Comparison of ENCODE assay signal across 8 cellular contexts in genomic region chr14:52918486-52918885, GRCh38. TPM values are rescaled to one million over a fixed set of nuclear protein-coding genes. Genes with fewer than 3 reads are reported as not detected.
DNase-seq lines count a peak whose midpoint lies in the region; ATAC-seq and TF ChIP-seq lines count a peak whose summit lies in the region.

No MANE protein-coding gene starts in this region.

- H3K4me3 ChIP-seq in uterus, result no peak overlapping the region

- H3K4me1 Mint-ChIP-seq in activated CD4-positive, alpha-beta T cell treated with anti-CD3 and anti-CD28 coated beads, Interleukin-2, amount 10 ng/mL, durations not matched to agents 24 days and 14 days, result peaks cover 12% of the 10 kb centered on the region

- H3K4me3 Mint-ChIP-seq in activated CD4-positive, alpha-beta T cell treated with anti-CD3 and anti-CD28 coated beads, Interleukin-2, amount 10 ng/mL, durations not matched to agents 24 days and 14 days, result no peak overlapping the region

- H3K4me1 ChIP-seq in uterus, result peaks cover 15 to 17% of the 10 kb centered on the region in 2 donors

- intact Hi-C loops in activated CD4-positive, alpha-beta T cell treated with anti-CD3 and anti-CD28 coated beads, Interleukin-2, amount 10 ng/mL, durations not matched to agents 24 days and 14 days (cut with micrococcal nuclease), result loop anchor here (2.0 kb wide), 1 partner anchor 272 kb away; no protein-coding TSS in a partner anchor
- intact Hi-C loops in left ventricle myocardium superior (cut with micrococcal nuclease), result no loop called here
- intact Hi-C loops in uterus (cut with DNase I; ENCODE audit: low total_unique reads), result no loop called here

- ATAC-seq in GM19438 (IDR thresholded peaks at IDR 0.05; ENCODE audit: low read depth, unreplicated experiment) (peak; percentile 93), HG03520 (IDR thresholded peaks at IDR 0.05; ENCODE audit: unreplicated experiment) (peak; percentile 95), left ventricle myocardium superior (peak; percentile 66)

- no peaks in the 10 kb centered on the region for H3K9me3 Mint-ChIP-seq in activated CD4-positive, alpha-beta T cell treated with anti-CD3 and anti-CD28 coated beads, Interleukin-2, amount 10 ng/mL, durations not matched to agents 24 days and 14 days

- DNase-seq in Daoy (ENCODE audit: low read depth) (peak; percentile 69), left ventricle myocardium superior (no peak), uterus (no peak), NCI-H2196 treated with DMSO at 0.1 percent for 48 hours (lab: John Stamatoyannopoulos, UW; ENCODE audit: unreplicated experiment) (no peak), NCI-H1436 (lab: John Stamatoyannopoulos, UW) (no peak)
- DNase-seq in activated CD4-positive, alpha-beta T cell treated with anti-CD3 and anti-CD28 coated beads, Interleukin-2, amount 10 ng/mL, durations not matched to agents 24 days and 14 days, result peak; percentile 79

- no peaks in the 10 kb centered on the region for H3K27me3 Mint-ChIP-seq in activated CD4-positive, alpha-beta T cell treated with anti-CD3 and anti-CD28 coated beads, Interleukin-2, amount 10 ng/mL, durations not matched to agents 24 days and 14 days

- no peak overlapping the region for H3K27ac Mint-ChIP-seq in activated CD4-positive, alpha-beta T cell treated with anti-CD3 and anti-CD28 coated beads, Interleukin-2, amount 10 ng/mL, durations not matched to agents 24 days and 14 days

- no peaks in the 10 kb centered on the region for H3K36me3 ChIP-seq in uterus

- TF ChIP-seq CTCF in uterus (IDR thresholded peaks at IDR 0.05), result no peak

- H3K9me3 ChIP-seq in uterus, result no peaks in the 10 kb centered on the region

- H3K27ac ChIP-seq in uterus, result peak overlapping the region; percentile 51 to 68

- H3K27me3 ChIP-seq in uterus, result no peaks in the 10 kb centered on the region

- no peak for TF ChIP-seq POLR2A in uterus (IDR thresholded peaks at IDR 0.05)

- H3K36me3 Mint-ChIP-seq in activated CD4-positive, alpha-beta T cell treated with anti-CD3 and anti-CD28 coated beads, Interleukin-2, amount 10 ng/mL, durations not matched to agents 24 days and 14 days (ENCODE audit: low read depth), result no peaks in the 10 kb centered on the region

RNA-seq across cellular contexts. Expression of gene FERMT2, which starts 32.4 kb away (rescaled TPM):
- 121 and 131 TPM in 2 replicates for total RNA-seq in Daoy (2014; rRNA removed; shearing (Covaris generic))
- total RNA-seq in activated CD4-positive, alpha-beta T cell treated with anti-CD3 and anti-CD28 coated beads, Interleukin-2, amount 10 ng/mL, durations not matched to agents 24 days and 14 days, result 1.5 and 1.6 TPM in 2 replicates
- total RNA-seq in left ventricle myocardium superior (116 TPM), uterus (100 to 1,000 TPM in 3 of 4 donors, 10 to 100 TPM in 1; 98.2 to 201 (median 180) TPM)

Comparison
In these comparisons a context has a peak if more than half of its experiments do, and no peak if none do; other contexts are left out.
1. DNase-seq: peak in Daoy (single experiment) and activated CD4-positive, alpha-beta T cell treated with anti-CD3 and anti-CD28 coated beads, Interleukin-2, amount 10 ng/mL, durations not matched to agents 24 days and 14 days (single experiment); none in left ventricle myocardium superior (single experiment), uterus (0 of 2), NCI-H2196 treated with DMSO at 0.1 percent for 48 hours (single experiment) and NCI-H1436 (single experiment).
2. RNA of gene FERMT2, which starts 32.4 kb away (total RNA-seq): 98.2 to 201 TPM in uterus, 121 to 131 TPM in Daoy and 116 TPM in left ventricle myocardium superior (single experiment); 1.5 to 1.6 TPM in activated CD4-positive, alpha-beta T cell treated with anti-CD3 and anti-CD28 coated beads, Interleukin-2, amount 10 ng/mL, durations not matched to agents 24 days and 14 days; every median in the first group is over 10 times any median in the second.
3. Peak in every context shown above with its lines, with median percentiles within 50 percentile points of each other: ATAC-seq.